ENCODE assay signal across 9 cellular contexts in the genomic region with DNA sequence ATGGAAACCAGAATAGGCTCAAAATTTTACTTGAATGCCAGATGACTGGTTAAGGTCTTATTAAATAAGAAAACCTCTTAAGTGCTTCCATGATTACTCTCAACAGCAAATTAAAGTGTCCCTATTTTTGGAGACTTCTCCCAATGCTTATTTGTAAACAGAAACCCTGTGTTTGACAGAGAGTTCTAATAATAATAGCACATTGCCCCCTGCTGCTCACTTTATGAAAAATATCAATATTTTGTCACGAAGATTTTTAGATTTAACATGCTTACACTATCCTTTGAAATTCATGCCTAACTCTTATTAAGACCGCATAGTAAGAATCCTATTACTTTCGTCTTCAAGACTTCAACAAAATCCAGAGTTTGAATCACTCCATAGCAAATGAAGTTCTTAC.
DNase-seq lines count a peak whose midpoint lies in the region; ATAC-seq and TF ChIP-seq lines count a peak whose summit lies in the region.
"Had no signal": no experiment of that assay in that cellular context is flagged by ENCODE, and none has a peak within 500 bp of the region (broad histone marks: within the 10 kb centered on the region; RNA-seq: fewer than 3 reads in every experiment).

No MANE protein-coding gene starts in this region.

- H3K9me3 Mint-ChIP-seq in activated CD8-positive, alpha-beta T cell treated with anti-CD3 and anti-CD28 coated beads for 36 hours = no peaks in the 10 kb centered on the region
- H3K9me3 Mint-ChIP-seq in activated CD8-positive, alpha-beta T cell treated with anti-CD3 and anti-CD28 coated beads, Interleukin-2, amount 10 ng/mL, durations not matched to agents 7 days and 5 days (ENCODE audit: insufficient read depth) = no peaks in the 10 kb centered on the region
- H3K9me3 Mint-ChIP-seq: activated naive CD4-positive, alpha-beta T cell treated with anti-CD3 and anti-CD28 coated beads, Interleukin-2, amount 50 U/mL, for 24 hours had no signal

- H3K27ac ChIP-seq in PC-9 (no peak overlapping the region), tibial nerve (no peak overlapping the region)

- no TSS peak for BruUV-seq in PC-9 (replicated peaks; lab: Mats Ljungman, UMichigan)

- H3K36me3 ChIP-seq in PC-9 (ENCODE audit: low read depth) = no peaks in the 10 kb centered on the region
- H3K36me3 ChIP-seq in tibial nerve = no peaks in the 10 kb centered on the region

- H3K27me3 Mint-ChIP-seq in activated CD8-positive, alpha-beta T cell treated with anti-CD3 and anti-CD28 coated beads for 36 hours = peaks cover 6% of the 10 kb centered on the region
- H3K27me3 Mint-ChIP-seq in activated CD8-positive, alpha-beta T cell treated with anti-CD3 and anti-CD28 coated beads, Interleukin-2, amount 10 ng/mL, durations not matched to agents 7 days and 5 days (ENCODE audit: low read depth) = peaks cover 5% of the 10 kb centered on the region

- H3K4me1 Mint-ChIP-seq in activated CD8-positive, alpha-beta T cell treated with anti-CD3 and anti-CD28 coated beads for 36 hours (ENCODE audit: low read depth) = no peaks in the 10 kb centered on the region
- H3K4me1 Mint-ChIP-seq in activated CD8-positive, alpha-beta T cell treated with anti-CD3 and anti-CD28 coated beads, Interleukin-2, amount 10 ng/mL, durations not matched to agents 7 days and 5 days (ENCODE audit: low read depth) = no peaks in the 10 kb centered on the region
- H3K4me1 Mint-ChIP-seq: activated naive CD4-positive, alpha-beta T cell treated with anti-CD3 and anti-CD28 coated beads, Interleukin-2, amount 50 U/mL, for 24 hours had no signal

- H3K27me3 ChIP-seq in PC-9 (ENCODE audit: insufficient read depth, low read depth) (no peaks in the 10 kb centered on the region), tibial nerve (no peaks in the 10 kb centered on the region)

- H3K4me1 ChIP-seq in PC-9 (replicated peaks; ENCODE audit: insufficient read depth) (no peaks in the 10 kb centered on the region), tibial nerve (no peaks in the 10 kb centered on the region)

- no peaks in the 10 kb centered on the region for H3K9me3 ChIP-seq in PC-9 (ENCODE audit: insufficient read depth, low read depth)
- H3K9me3 ChIP-seq in tibial nerve = no peaks in the 10 kb centered on the region

- H3K4me2 ChIP-seq in PC-9 = no peak overlapping the region

- no peaks in the 10 kb centered on the region for H3F3A ChIP-seq in PC-9 (ENCODE audit: insufficient read depth, low read depth)

- no peak for ATAC-seq in activated CD8-positive, alpha-beta T cell treated with anti-CD3 and anti-CD28 coated beads for 36 hours
- ATAC-seq in activated CD8-positive, alpha-beta T cell treated with anti-CD3 and anti-CD28 coated beads, Interleukin-2, amount 10 ng/mL, durations not matched to agents 7 days and 5 days = no peak
- no peak for ATAC-seq in GM18873 (IDR thresholded peaks at IDR 0.05; ENCODE audit: low FRiP score, unreplicated experiment)
- ATAC-seq in HG03469 (IDR thresholded peaks at IDR 0.05; ENCODE audit: unreplicated experiment) = no peak

- H3K36me3 Mint-ChIP-seq in activated CD8-positive, alpha-beta T cell treated with anti-CD3 and anti-CD28 coated beads for 36 hours (ENCODE audit: low read depth) = no peaks in the 10 kb centered on the region
- no peaks in the 10 kb centered on the region for H3K36me3 Mint-ChIP-seq in activated CD8-positive, alpha-beta T cell treated with anti-CD3 and anti-CD28 coated beads, Interleukin-2, amount 10 ng/mL, durations not matched to agents 7 days and 5 days (ENCODE audit: low read depth)
- H3K36me3 Mint-ChIP-seq: activated naive CD4-positive, alpha-beta T cell treated with anti-CD3 and anti-CD28 coated beads, Interleukin-2, amount 50 U/mL, for 24 hours had no signal

- 53 to 54% methylated on average over 3 of the region's 3 CpGs for WGBS in tibial nerve, 2 donors

- TF ChIP-seq POLR2A in tibial nerve (IDR thresholded peaks at IDR 0.05) = no peak

- H3K4me3 Mint-ChIP-seq in activated CD8-positive, alpha-beta T cell treated with anti-CD3 and anti-CD28 coated beads for 36 hours = no peak overlapping the region
- H3K4me3 Mint-ChIP-seq in activated CD8-positive, alpha-beta T cell treated with anti-CD3 and anti-CD28 coated beads, Interleukin-2, amount 10 ng/mL, durations not matched to agents 7 days and 5 days = no peak overlapping the region
- H3K4me3 Mint-ChIP-seq: activated naive CD4-positive, alpha-beta T cell treated with anti-CD3 and anti-CD28 coated beads, Interleukin-2, amount 50 U/mL, for 24 hours had no signal

- no peaks in the 10 kb centered on the region for H4K20me1 ChIP-seq in PC-9 (ENCODE audit: insufficient read depth)

- H2AFZ ChIP-seq in PC-9 = no peak overlapping the region

- H3K79me2 ChIP-seq in PC-9 (ENCODE audit: low read depth) = no peaks in the 10 kb centered on the region

- TF ChIP-seq CTCF in activated CD8-positive, alpha-beta T cell treated with anti-CD3 and anti-CD28 coated beads for 36 hours (IDR thresholded peaks at IDR 0.05) = peak; percentile 42
- TF ChIP-seq CTCF in PC-9 (conservative IDR thresholded peaks at IDR 0.05) = peak; percentile 59; the same call in 1 of the 2 replicates
- TF ChIP-seq CTCF in tibial nerve (IDR thresholded peaks at IDR 0.05) = peak in 4 of 5 experiments; percentile 21 to 48 (median 31)

- H3K4me3 ChIP-seq in PC-9 (no peak overlapping the region), tibial nerve (no peak overlapping the region)

- CTCF ChIA-PET in activated CD8-positive, alpha-beta T cell treated with anti-CD3 and anti-CD28 coated beads for 36 hours (lab: Charles Lee) = interaction anchor here (1.5 kb wide), 1 partner anchor 50 kb away, joined by 4 read pairs; no protein-coding TSS in a partner anchor
- CTCF ChIA-PET in activated CD8-positive, alpha-beta T cell treated with anti-CD3 and anti-CD28 coated beads, Interleukin-2, amount 10 ng/mL, durations not matched to agents 7 days and 5 days (lab: Charles Lee) = no interaction called here
- CTCF ChIA-PET in PC-9 (lab: Charles Lee) = no interaction called here

- no peak overlapping the region for H3K27ac Mint-ChIP-seq in activated CD8-positive, alpha-beta T cell treated with anti-CD3 and anti-CD28 coated beads for 36 hours
- H3K27ac Mint-ChIP-seq in activated CD8-positive, alpha-beta T cell treated with anti-CD3 and anti-CD28 coated beads, Interleukin-2, amount 10 ng/mL, durations not matched to agents 7 days and 5 days = no peak overlapping the region
- H3K27ac Mint-ChIP-seq: activated naive CD4-positive, alpha-beta T cell treated with anti-CD3 and anti-CD28 coated beads, Interleukin-2, amount 50 U/mL, for 24 hours had no signal

- no peak for DNase-seq in activated CD8-positive, alpha-beta T cell treated with anti-CD3 and anti-CD28 coated beads for 36 hours
- no peak for DNase-seq in activated CD8-positive, alpha-beta T cell treated with anti-CD3 and anti-CD28 coated beads, Interleukin-2, amount 10 ng/mL, durations not matched to agents 7 days and 5 days
- DNase-seq in PC-9 (no peak), fibroblast of gingiva (ENCODE audit: low read depth) (peak; percentile 7), tibial nerve (ENCODE audit: low spot score in 2 of 2) (no peak), cerebellar nuclear complex (lab: John Stamatoyannopoulos, UW) (no peak)

- POLR2A ChIA-PET in activated CD8-positive, alpha-beta T cell treated with anti-CD3 and anti-CD28 coated beads for 36 hours (lab: Charles Lee) = no interaction called here
- POLR2A ChIA-PET in activated CD8-positive, alpha-beta T cell treated with anti-CD3 and anti-CD28 coated beads, Interleukin-2, amount 10 ng/mL, durations not matched to agents 7 days and 5 days (lab: Charles Lee) = no interaction called here
- POLR2A ChIA-PET in PC-9 (lab: Charles Lee; ENCODE audit: unreplicated experiment) = no interaction called here

- TF ChIP-seq EP300 in tibial nerve (IDR thresholded peaks at IDR 0.05) = no peak

- H3K9me2 ChIP-seq in PC-9 (ENCODE audit: insufficient read depth) = no peaks in the 10 kb centered on the region

- intact Hi-C loops in activated CD8-positive, alpha-beta T cell treated with anti-CD3 and anti-CD28 coated beads for 36 hours (cut with micrococcal nuclease) = loop anchor here (5.0 kb wide), 1 partner anchor 150 kb away; a partner anchor contains a TSS
- intact Hi-C loops in PC-9 (cut with micrococcal nuclease; ENCODE audit: unreplicated experiment) = no loop called here
